ENCODE assay signal across 8 cellular contexts in the genomic region with DNA sequence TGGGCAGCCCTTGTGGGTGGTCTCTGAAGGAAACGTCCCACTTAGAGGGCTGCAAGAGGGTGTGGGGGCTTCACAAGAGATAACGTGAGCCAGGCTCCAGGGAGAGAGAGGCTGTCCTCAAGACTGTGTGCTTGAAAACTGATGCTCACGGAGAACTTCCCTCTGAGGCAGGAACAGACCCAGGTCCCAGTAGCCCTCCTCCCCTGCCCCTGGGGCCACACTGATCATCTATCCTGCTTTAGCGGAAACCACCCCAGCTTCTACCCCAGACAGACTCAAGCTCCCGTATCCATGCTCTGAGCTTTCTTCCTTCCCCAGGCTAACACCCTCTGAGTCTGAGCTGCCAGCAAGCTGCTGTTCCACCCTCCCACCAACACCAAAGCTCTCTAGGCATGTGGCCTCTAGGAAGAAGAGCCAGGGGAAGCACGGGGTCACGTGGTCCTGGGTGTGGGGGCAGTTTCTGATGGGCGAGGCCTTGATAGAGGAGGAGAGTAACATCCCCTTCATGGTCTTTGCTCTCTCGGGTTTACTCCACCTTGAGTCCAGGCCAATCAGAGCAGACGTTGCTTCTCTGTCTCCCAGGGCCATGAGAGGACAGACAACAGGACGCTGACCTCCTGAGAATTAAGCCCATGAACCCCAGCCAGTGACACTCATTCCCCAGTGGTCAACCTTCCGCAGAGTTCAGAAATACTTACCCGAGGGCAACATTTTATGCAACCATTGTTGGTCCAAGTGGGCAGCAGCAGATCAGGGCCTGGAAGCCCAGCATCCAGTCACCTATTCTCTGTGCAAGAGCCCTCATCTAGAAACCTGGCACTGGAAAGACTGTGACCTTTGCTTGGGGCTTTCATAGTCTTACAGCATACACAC. TPM values are rescaled to one million over a fixed set of nuclear protein-coding genes. Genes with fewer than 3 reads are reported as not detected.
DNase-seq lines count a peak whose midpoint lies in the region; ATAC-seq and TF ChIP-seq lines count a peak whose summit lies in the region.

No MANE protein-coding gene starts in this region.

- H3K36me3 ChIP-seq in prostate gland, result no peaks in the 10 kb centered on the region

- peak overlapping the region; percentile 95 to 98 for H3K4me3 Mint-ChIP-seq in activated T-cell treated with anti-CD3 and anti-CD28 coated beads, Interleukin-2, amount 50 U/mL, for 72 hours
- H3K4me3 Mint-ChIP-seq in glutamatergic neuron (ENCODE audit: unreplicated experiment), result peak overlapping the region; percentile 100

- peak overlapping the region; percentile 66 to 93 for H3K4me3 ChIP-seq in prostate gland

- 49% methylated on average over 13 of the region's 13 CpGs for WGBS in prostate gland

- no peaks in the 10 kb centered on the region for H3K4me1 ChIP-seq in prostate gland (replicated peaks)

- H3K27me3 ChIP-seq in prostate gland (replicated peaks; ENCODE audit: insufficient read depth), result no peaks in the 10 kb centered on the region

- peaks cover 36% of the 10 kb centered on the region for H3K4me1 Mint-ChIP-seq in activated T-cell treated with anti-CD3 and anti-CD28 coated beads, Interleukin-2, amount 50 U/mL, for 72 hours (ENCODE audit: low read depth)
- peaks cover 20% of the 10 kb centered on the region for H3K4me1 Mint-ChIP-seq in glutamatergic neuron (ENCODE audit: low read depth, unreplicated experiment)

- peak overlapping the region; percentile 93 to 98 for H3K27ac ChIP-seq in prostate gland

- peak overlapping the region; percentile 99 for H3K27ac Mint-ChIP-seq in activated T-cell treated with anti-CD3 and anti-CD28 coated beads, Interleukin-2, amount 50 U/mL, for 72 hours
- peak overlapping the region; percentile 98 for H3K27ac Mint-ChIP-seq in glutamatergic neuron (ENCODE audit: unreplicated experiment)

- ATAC-seq in GM18519 (IDR thresholded peaks at IDR 0.05; ENCODE audit: low FRiP score, unreplicated experiment), result peak; percentile 70
- ATAC-seq in HG02943 (IDR thresholded peaks at IDR 0.05; ENCODE audit: low read depth, unreplicated experiment), result peak; percentile 67
- ATAC-seq in activated T-cell treated with anti-CD3 and anti-CD28 coated beads, Interleukin-2, amount 50 U/mL, for 72 hours (replicated peaks in 1 of 2), result peak; percentile 19 to 53

- no peak for TF ChIP-seq POLR2A in prostate gland (IDR thresholded peaks at IDR 0.05)

- H3K9me3 Mint-ChIP-seq in activated T-cell treated with anti-CD3 and anti-CD28 coated beads, Interleukin-2, amount 50 U/mL, for 72 hours, result no peaks in the 10 kb centered on the region
- H3K9me3 Mint-ChIP-seq in glutamatergic neuron (ENCODE audit: unreplicated experiment), result peaks cover 12% of the 10 kb centered on the region

- DNase-seq in AG08396 (ENCODE audit: low spot score), result peak; percentile 67
- DNase-seq in NCI-H82 (lab: John Stamatoyannopoulos, UW), result peak; percentile 73
- DNase-seq in activated T-cell treated with anti-CD3 and anti-CD28 coated beads, Interleukin-2, amount 50 U/mL, for 72 hours, result peak; percentile 62 to 74
- DNase-seq in glutamatergic neuron, result peak; percentile 78
- DNase-seq in prostate gland (ENCODE audit: low spot score), result no peak
- DNase-seq in HPDE6-E6E7 (ENCODE audit: extremely low spot score), result no peak

- no peaks in the 10 kb centered on the region for H3K9me3 ChIP-seq in prostate gland

- H3K27me3 Mint-ChIP-seq in activated T-cell treated with anti-CD3 and anti-CD28 coated beads, Interleukin-2, amount 50 U/mL, for 72 hours (ENCODE audit: low read depth), result no peaks in the 10 kb centered on the region
- H3K27me3 Mint-ChIP-seq in glutamatergic neuron (ENCODE audit: unreplicated experiment), result peaks cover 14% of the 10 kb centered on the region

- intact Hi-C loops in prostate gland (cut with DNase I), result loop anchor here (2.0 kb wide), 1 partner anchor 19 kb away; a partner anchor contains a TSS

- TF ChIP-seq CTCF in glutamatergic neuron (IDR thresholded peaks at IDR 0.05; ENCODE audit: partially characterized antibody, unreplicated experiment), result no peak
- TF ChIP-seq CTCF in prostate gland (IDR thresholded peaks at IDR 0.05), result no peak

- peaks cover 18 to 32% of the 10 kb centered on the region in 2 donors for H3K36me3 Mint-ChIP-seq in activated T-cell treated with anti-CD3 and anti-CD28 coated beads, Interleukin-2, amount 50 U/mL, for 72 hours (ENCODE audit: insufficient read depth in 2 of 2)
- H3K36me3 Mint-ChIP-seq in glutamatergic neuron (ENCODE audit: unreplicated experiment), result no peaks in the 10 kb centered on the region

RNA-seq across cellular contexts. Expression of a gene that starts 1.3 kb away (rescaled TPM):
- 100 to 1,000 TPM; 161 to 180 TPM for total RNA-seq in activated T-cell treated with anti-CD3 and anti-CD28 coated beads, Interleukin-2, amount 50 U/mL, for 72 hours
- total RNA-seq in glutamatergic neuron (ENCODE audit: unreplicated experiment) (99.9 TPM), prostate gland (10 to 100 TPM; 15.4 to 21.8 TPM)

RNA-seq across cellular contexts. Expression of a gene that starts 19.1 kb away (rescaled TPM):
- 100 to 1,000 TPM; 109 to 124 TPM for total RNA-seq in activated T-cell treated with anti-CD3 and anti-CD28 coated beads, Interleukin-2, amount 50 U/mL, for 72 hours
- total RNA-seq in glutamatergic neuron (ENCODE audit: unreplicated experiment) (54.1 TPM), prostate gland (100 to 1,000 TPM; 111 to 115 TPM)

RNA-seq across cellular contexts. Expression of a gene that starts 19.3 kb away (rescaled TPM):
- total RNA-seq in activated T-cell treated with anti-CD3 and anti-CD28 coated beads, Interleukin-2, amount 50 U/mL, for 72 hours, result 1 to 10 TPM; 5.2 TPM
- total RNA-seq in glutamatergic neuron (ENCODE audit: unreplicated experiment), result 3.7 TPM
- 1 to 10 TPM; 4.3 to 4.7 TPM for total RNA-seq in prostate gland

RNA-seq across cellular contexts. Expression of a gene that starts 24.1 kb away (rescaled TPM):
- under 1 TPM; 0.12 to 0.14 TPM for total RNA-seq in activated T-cell treated with anti-CD3 and anti-CD28 coated beads, Interleukin-2, amount 50 U/mL, for 72 hours
- total RNA-seq in glutamatergic neuron (ENCODE audit: unreplicated experiment) (0.44 TPM), prostate gland (1 to 10 TPM; 1.8 to 8.8 TPM)

RNA-seq across cellular contexts. Expression of a gene that starts 35.0 kb away (rescaled TPM):
- total RNA-seq in activated T-cell treated with anti-CD3 and anti-CD28 coated beads, Interleukin-2, amount 50 U/mL, for 72 hours, result 1 to 10 TPM in 1 of 2 donors, under 1 TPM in 1; 0.46 to 2.2 TPM
- total RNA-seq in glutamatergic neuron (ENCODE audit: unreplicated experiment), result 0.66 TPM
- total RNA-seq in prostate gland, result 1 to 10 TPM in 1 of 2 donors, not detected in 1; 2.0 TPM

Comparison
In these comparisons a context has a peak if more than half of its experiments do, and no peak if none do; other contexts are left out.
1. DNase-seq: peak in AG08396 (single experiment), NCI-H82 (single experiment), activated T-cell treated with anti-CD3 and anti-CD28 coated beads, Interleukin-2, amount 50 U/mL, for 72 hours (2 of 2) and glutamatergic neuron (single experiment); none in prostate gland (single experiment) and HPDE6-E6E7 (single experiment).
2. Peak in every context shown above with its lines, with median percentiles within 50 percentile points of each other: ATAC-seq.